In the genomic region with DNA sequence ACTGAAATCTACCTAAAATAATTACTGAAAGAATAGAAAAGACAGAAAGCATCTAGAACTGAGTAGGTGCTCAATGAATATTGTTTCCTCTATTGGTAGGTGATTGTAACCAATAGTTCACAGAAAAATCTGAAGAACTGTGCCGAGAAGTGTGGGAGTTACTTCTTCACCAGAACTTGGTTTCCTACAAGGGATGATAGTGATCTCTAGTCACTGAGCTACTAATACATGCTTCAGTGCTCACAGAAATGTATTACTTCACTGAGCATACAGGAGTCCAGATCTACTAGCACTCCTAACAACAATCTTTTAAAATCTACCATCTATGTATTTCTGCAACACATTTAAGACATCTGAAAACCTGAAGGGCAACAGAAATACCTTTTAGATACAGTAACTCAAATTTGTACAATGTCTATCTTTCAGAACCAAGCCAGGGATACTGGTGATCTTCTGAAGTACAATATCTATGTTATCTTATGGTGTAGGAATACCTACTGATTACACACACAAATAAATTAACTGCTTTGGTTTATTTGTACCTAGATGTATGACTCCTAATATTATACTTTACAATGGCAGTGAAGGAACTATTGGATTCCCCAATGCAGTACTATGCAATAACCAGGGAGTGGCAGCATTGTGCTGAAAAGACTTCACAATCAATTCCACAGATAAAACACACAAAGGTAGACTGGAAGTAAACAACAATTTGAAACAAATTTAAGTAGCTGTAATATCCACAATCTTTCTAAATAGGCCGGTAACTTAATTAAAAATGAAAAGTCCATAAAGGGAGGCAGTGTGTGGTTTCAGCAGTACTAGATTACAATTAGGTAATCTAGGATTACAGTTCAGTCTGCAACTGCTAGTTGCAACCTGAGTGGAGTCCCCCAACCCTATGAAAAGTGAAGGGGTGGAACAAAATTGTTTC, we compare ENCODE assay signal across 8 cellular contexts.
A peak's percentile ranks its signal among the peaks of the same experiment; 100 is the strongest.
DNase-seq lines count a peak whose midpoint lies in the region; ATAC-seq, FAIRE-seq and TF ChIP-seq lines count a peak whose summit lies in the region.

No MANE protein-coding gene starts in this region.

- H3K27ac ChIP-seq in coronary artery (no peak overlapping the region), lung (ENCODE audit: low read depth in 1 of 2, low read length in 1 of 2) (no peak overlapping the region)

- WGBS in lung, 2 donors: 30 to 40% methylated on average over 2 of the region's 2 CpGs

- H3K27me3 ChIP-seq in GM06990 (replicated peaks; ENCODE audit: control insufficient read depth, insufficient read depth, low read length) (no peaks in the 10 kb centered on the region), lung (ENCODE audit: control insufficient read depth, insufficient read depth) (no peaks in the 10 kb centered on the region)

- H3K4me3 ChIP-seq in GM06990 (replicated peaks; ENCODE audit: low read depth, low read length) (no peak overlapping the region), coronary artery (no peak overlapping the region), lung (no peak overlapping the region)

- peaks cover 1 to 3% of the 10 kb centered on the region in 2 donors for H3K4me1 ChIP-seq in lung (ENCODE audit: control insufficient read depth in 2 of 2, insufficient read depth in 2 of 2, low read length in 2 of 2)

- DNase-seq in AG08396 (ENCODE audit: low spot score): peak; percentile 22
- DNase-seq in GM06990 (ENCODE audit: extremely low read depth, insufficient read length): peak; percentile 26
- peak; percentile 52 for DNase-seq in LoVo (ENCODE audit: low spot score)
- peak; percentile 14 for DNase-seq in SIG-M5 (lab: John Stamatoyannopoulos, UW)
- no peak for DNase-seq in coronary artery (ENCODE audit: low spot score)
- DNase-seq in lung (ENCODE audit: low spot score): no peak
- DNase-seq in urothelium cell line (ENCODE audit: low spot score): peak; percentile 37

- no peak for FAIRE-seq in urothelium cell line (lab: Jason Lieb, UNC)

- no peak for ATAC-seq in lung (ENCODE audit: insufficient read depth, low FRiP score)
- no peak for ATAC-seq in HG02642 (IDR thresholded peaks at IDR 0.05; ENCODE audit: poor library complexity, unreplicated experiment)

- H3K36me3 ChIP-seq in GM06990 (ENCODE audit: control insufficient read depth, insufficient read depth, low read length) (no peaks in the 10 kb centered on the region; the same call in 1 of the 2 replicates), lung (ENCODE audit: control insufficient read depth in 2 of 2, insufficient read depth in 2 of 2, low read length in 2 of 2) (no peaks in the 10 kb centered on the region)

- H3K9me3 ChIP-seq in lung (ENCODE audit: control insufficient read depth in 2 of 2, insufficient read depth in 1 of 2, low read length in 1 of 2): no peaks in the 10 kb centered on the region

- TF ChIP-seq CTCF in GM06990 (IDR thresholded peaks at IDR 0.05; ENCODE audit: insufficient read depth, low read length, poor library complexity, severe bottlenecking) (peak; percentile 69), coronary artery (IDR thresholded peaks at IDR 0.05) (peak; percentile 82), lung (IDR thresholded peaks at IDR 0.05; ENCODE audit: control extremely low read depth, extremely low read depth) (peak; percentile 93)

Comparison
In these comparisons a context has a peak if more than half of its experiments do, and no peak if none do; other contexts are left out.
1. DNase-seq: peak in AG08396 (single experiment), GM06990 (single experiment), LoVo (single experiment), SIG-M5 (single experiment) and urothelium cell line (single experiment); none in coronary artery (single experiment) and lung (single experiment).
2. Peak in every context shown above with its lines, with median percentiles within 50 percentile points of each other: CTCF ChIP-seq.